9 cellular contexts compared by ENCODE assay signal in genomic region chr13:110361365-110361911, GRCh38. TPM values are rescaled to one million over a fixed set of nuclear protein-coding genes. Genes with fewer than 3 reads are reported as not detected.
DNase-seq lines count a peak whose midpoint lies in the region; ATAC-seq and TF ChIP-seq lines count a peak whose summit lies in the region.
"Had no signal": no experiment of that assay in that cellular context is flagged by ENCODE, and none has a peak within 500 bp of the region (broad histone marks: within the 10 kb centered on the region; RNA-seq: fewer than 3 reads in every experiment).

No MANE protein-coding gene starts in this region.

- peak; percentile 91 to 93 for ATAC-seq in left cardiac atrium
- ATAC-seq in GM18502 (IDR thresholded peaks at IDR 0.05; ENCODE audit: poor library complexity, unreplicated experiment): no peak
- ATAC-seq: activated T-helper 17 cell treated with anti-CD3 and anti-CD28 coated beads, Interleukin-2, amount 50 U/mL, for 72 hours had no signal

- peak overlapping the region in 4 of 5 experiments; percentile 21 to 73 (median 61) for H3K27ac Mint-ChIP-seq in brain
- H3K27ac Mint-ChIP-seq: activated T-helper 17 cell treated with anti-CD3 and anti-CD28 coated beads, Interleukin-2, amount 50 U/mL, for 72 hours had no signal

- H3K27me3 Mint-ChIP-seq in brain: no peaks in the 10 kb centered on the region

- intact Hi-C loops in left cardiac atrium (cut with DNase I) (no loop called here), head of caudate nucleus (cut with DNase I) (no loop called here)

- H3K4me3 Mint-ChIP-seq in brain: no peak overlapping the region
- H3K4me3 Mint-ChIP-seq: activated T-helper 17 cell treated with anti-CD3 and anti-CD28 coated beads, Interleukin-2, amount 50 U/mL, for 72 hours had no signal

- H3K4me1 Mint-ChIP-seq in brain: peaks cover 55% of the 10 kb centered on the region
- H3K4me1 Mint-ChIP-seq: activated T-helper 17 cell treated with anti-CD3 and anti-CD28 coated beads, Interleukin-2, amount 50 U/mL, for 72 hours had no signal

- DNase-seq in AG08396 (ENCODE audit: low spot score) (peak; percentile 58), left cardiac atrium (peak; percentile 89), pons (ENCODE audit: low spot score) (peak; percentile 22), NCI-H446 (lab: John Stamatoyannopoulos, UW) (no peak), head of caudate nucleus (no peak)
- no peak for DNase-seq in stimulated activated naive CD4-positive, alpha-beta T cell (lab: John Stamatoyannopoulos, UW)

- no peaks in the 10 kb centered on the region for H3K9me3 Mint-ChIP-seq in brain
- H3K9me3 Mint-ChIP-seq: activated T-helper 17 cell treated with anti-CD3 and anti-CD28 coated beads, Interleukin-2, amount 50 U/mL, for 72 hours had no signal

- H3K36me3 Mint-ChIP-seq in brain: peaks cover 9% of the 10 kb centered on the region

- no peak for TF ChIP-seq CTCF in brain (conservative IDR thresholded peaks at IDR 0.05)

RNA-seq across cellular contexts. Expression of gene COL4A2, which starts 54.4 kb away (rescaled TPM):
- 79.8 TPM for polyA plus RNA-seq in brain (ENCODE audit: insufficient read depth, low read depth, low replicate concordance)
- 100 to 1,000 TPM; 176 to 384 TPM for total RNA-seq in left cardiac atrium

RNA-seq across cellular contexts. Expression of gene COL4A1, which starts 54.5 kb away (rescaled TPM):
- 65.0 TPM for polyA plus RNA-seq in brain (ENCODE audit: insufficient read depth, low read depth, low replicate concordance)
- total RNA-seq in left cardiac atrium: 100 to 1,000 TPM; 210 to 456 TPM
- total RNA-seq: activated T-helper 17 cell treated with anti-CD3 and anti-CD28 coated beads, Interleukin-2, amount 50 U/mL, for 72 hours had no signal

Comparison
In these comparisons a context has a peak if more than half of its experiments do, and no peak if none do; other contexts are left out.
1. DNase-seq: peak in AG08396 (single experiment), left cardiac atrium (single experiment) and pons (single experiment); none in NCI-H446 (0 of 2), head of caudate nucleus (0 of 42) and stimulated activated naive CD4-positive, alpha-beta T cell (0 of 6).